11 cellular contexts compared by ENCODE assay signal in genomic region chr1:211353562-211354212, GRCh38. TPM values are rescaled to one million over a fixed set of nuclear protein-coding genes. Genes with fewer than 3 reads are reported as not detected.
DNase-seq lines count a peak whose midpoint lies in the region; ATAC-seq and TF ChIP-seq lines count a peak whose summit lies in the region.
"Had no signal": no experiment of that assay in that cellular context is flagged by ENCODE, and none has a peak within 500 bp of the region (broad histone marks: within the 10 kb centered on the region; RNA-seq: fewer than 3 reads in every experiment).

No MANE protein-coding gene starts in this region.

- peaks cover 82% of the 10 kb centered on the region for H3K4me1 Mint-ChIP-seq in stimulated activated naive CD8-positive, alpha-beta T cell treated with anti-CD3 and anti-CD28 coated beads, Interleukin-15, Interleukin-2, amounts not matched to agents 100 ng/mL and 50 ng/mL, for 24 hours (ENCODE audit: low read depth)
- H3K4me1 Mint-ChIP-seq in activated naive CD8-positive, alpha-beta T cell treated with anti-CD3 and anti-CD28 coated beads for 36 hours: peaks cover 63% of the 10 kb centered on the region

- no peak for DNase-seq in stimulated activated naive CD8-positive, alpha-beta T cell treated with anti-CD3 and anti-CD28 coated beads, Interleukin-15, Interleukin-2, amounts not matched to agents 100 U/mL and 50 U/mL, for 24 hours
- no peak for DNase-seq in activated naive CD8-positive, alpha-beta T cell treated with anti-CD3 and anti-CD28 coated beads for 36 hours
- DNase-seq in foreskin keratinocyte (no peak), substantia nigra (lab: John Stamatoyannopoulos, UW) (no peak), NCI-H2171 (lab: John Stamatoyannopoulos, UW) (no peak)
- DNase-seq: DMS79 treated with DMSO at 0.1 percent for 48 hours, KG1, NCI-H187 treated with DMSO at 0.1 percent for 48 hours had no signal

- no peaks in the 10 kb centered on the region for H3K27me3 Mint-ChIP-seq in stimulated activated naive CD8-positive, alpha-beta T cell treated with anti-CD3 and anti-CD28 coated beads, Interleukin-15, Interleukin-2, amounts not matched to agents 100 ng/mL and 50 ng/mL, for 24 hours
- no peaks in the 10 kb centered on the region for H3K27me3 Mint-ChIP-seq in activated naive CD8-positive, alpha-beta T cell treated with anti-CD3 and anti-CD28 coated beads for 36 hours

- peaks cover 67% of the 10 kb centered on the region for H3K36me3 Mint-ChIP-seq in stimulated activated naive CD8-positive, alpha-beta T cell treated with anti-CD3 and anti-CD28 coated beads, Interleukin-15, Interleukin-2, amounts not matched to agents 100 ng/mL and 50 ng/mL, for 24 hours (ENCODE audit: low read depth)
- peaks cover 58% of the 10 kb centered on the region for H3K36me3 Mint-ChIP-seq in activated naive CD8-positive, alpha-beta T cell treated with anti-CD3 and anti-CD28 coated beads for 36 hours

- no peak for TF ChIP-seq CTCF in foreskin keratinocyte (conservative IDR thresholded peaks at IDR 0.05)

- H3K27ac ChIP-seq in foreskin keratinocyte (no peak overlapping the region), substantia nigra (ENCODE audit: low read depth, low read length, poor library complexity, severe bottlenecking) (no peak overlapping the region)

- peak overlapping the region; percentile 45 for H3K27ac Mint-ChIP-seq in stimulated activated naive CD8-positive, alpha-beta T cell treated with anti-CD3 and anti-CD28 coated beads, Interleukin-15, Interleukin-2, amounts not matched to agents 100 ng/mL and 50 ng/mL, for 24 hours
- peak overlapping the region; percentile 70 for H3K27ac Mint-ChIP-seq in activated naive CD8-positive, alpha-beta T cell treated with anti-CD3 and anti-CD28 coated beads for 36 hours

- peaks cover 4% of the 10 kb centered on the region for H3K4me1 ChIP-seq in foreskin keratinocyte

- peaks cover 10% of the 10 kb centered on the region for H3K9me3 Mint-ChIP-seq in stimulated activated naive CD8-positive, alpha-beta T cell treated with anti-CD3 and anti-CD28 coated beads, Interleukin-15, Interleukin-2, amounts not matched to agents 100 ng/mL and 50 ng/mL, for 24 hours
- H3K9me3 Mint-ChIP-seq in activated naive CD8-positive, alpha-beta T cell treated with anti-CD3 and anti-CD28 coated beads for 36 hours: peaks cover 16% of the 10 kb centered on the region

- H3K4me3 Mint-ChIP-seq in stimulated activated naive CD8-positive, alpha-beta T cell treated with anti-CD3 and anti-CD28 coated beads, Interleukin-15, Interleukin-2, amounts not matched to agents 100 ng/mL and 50 ng/mL, for 24 hours: no peak overlapping the region
- H3K4me3 Mint-ChIP-seq in activated naive CD8-positive, alpha-beta T cell treated with anti-CD3 and anti-CD28 coated beads for 36 hours: no peak overlapping the region

- no peaks in the 10 kb centered on the region for H3K27me3 ChIP-seq in foreskin keratinocyte

- ATAC-seq in stimulated activated naive CD8-positive, alpha-beta T cell treated with anti-CD3 and anti-CD28 coated beads, Interleukin-15, Interleukin-2, amounts not matched to agents 100 U/mL and 50 U/mL, for 24 hours: no peak
- ATAC-seq in HG03342 (IDR thresholded peaks at IDR 0.05; ENCODE audit: unreplicated experiment) (peak; percentile 3), HG02852 (IDR thresholded peaks at IDR 0.05; ENCODE audit: unreplicated experiment) (no peak), foreskin keratinocyte (no peak)

RNA-seq across cellular contexts. Expression of gene TRAF5, which starts 27.1 kb away (rescaled TPM):
- 10 to 100 TPM; 23.7 to 24.4 TPM for total RNA-seq in activated naive CD8-positive, alpha-beta T cell treated with anti-CD3 and anti-CD28 coated beads for 36 hours
- total RNA-seq in foreskin keratinocyte: 3.4 TPM in 2 replicates
- 1.3 and 1.4 TPM in 2 replicates for polyA plus RNA-seq in foreskin keratinocyte
